17 cellular contexts compared by ENCODE assay signal in the genomic region with DNA sequence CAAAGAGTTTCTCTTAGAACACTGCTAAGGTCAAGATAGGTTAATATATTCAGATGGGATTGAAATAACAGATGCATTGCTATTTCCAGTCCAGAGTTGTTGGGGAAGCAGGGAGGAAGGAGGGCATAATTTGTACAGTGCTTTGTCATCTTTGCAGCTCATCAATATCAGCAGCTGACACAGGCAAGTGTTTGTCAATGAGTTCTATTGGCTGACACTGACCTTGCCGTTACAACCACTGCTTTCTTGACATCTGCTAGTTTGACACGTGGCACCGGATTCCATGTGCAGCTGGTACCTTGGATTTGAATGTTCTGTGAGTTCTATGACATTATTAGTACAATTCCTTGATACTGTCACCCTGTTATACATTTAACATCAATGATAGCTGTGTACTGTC. TPM values are rescaled to one million over a fixed set of nuclear protein-coding genes. Genes with fewer than 3 reads are reported as not detected.
A peak's percentile ranks its signal among the peaks of the same experiment; 100 is the strongest.
DNase-seq lines count a peak whose midpoint lies in the region; ATAC-seq lines count a peak whose summit lies in the region.
"Had no signal": no experiment of that assay in that cellular context is flagged by ENCODE, and none has a peak within 500 bp of the region (broad histone marks: within the 10 kb centered on the region; RNA-seq: fewer than 3 reads in every experiment).

No MANE protein-coding gene starts in this region.

- no peak overlapping the region for H2BK120ac ChIP-seq in neuronal stem cell (ENCODE audit: low read depth, low read length)

- no peak overlapping the region for H3K9ac ChIP-seq in neuronal stem cell (ENCODE audit: low read depth, low read length, poor library complexity)

- DNase-seq in left ventricle myocardium superior, result peak; percentile 19
- no peak for DNase-seq in Right ventricle myocardium superior
- DNase-seq in NCI-H69 (lab: John Stamatoyannopoulos, UW), result peak; percentile 81
- DNase-seq in neuronal stem cell (ENCODE audit: low spot score), result no peak
- DNase-seq in NOMO-1 (lab: John Stamatoyannopoulos, UW; ENCODE audit: unreplicated experiment in 2 of 2), result no peak
- no peak for DNase-seq in stimulated activated CD4-positive, alpha-beta T cell treated with anti-CD3 and anti-CD28 coated beads, Interleukin-4, amount 100 ng/mL, for 1 hour
- DNase-seq: AML-193; CD4-positive, alpha-beta T cell; GF-D8; GOT3; KG1; NCI-H1048; NCI-H187; NCI-H446 treated with DMSO at 0.1 percent for 48 hours; PC-3 had no signal

- no peak for ATAC-seq in left ventricle myocardium superior
- no peak for ATAC-seq in Right ventricle myocardium superior (ENCODE audit: poor library complexity)
- ATAC-seq in GM19455 (IDR thresholded peaks at IDR 0.05; ENCODE audit: unreplicated experiment), result no peak
- ATAC-seq: PC-3 had no signal

- no peak overlapping the region for H3K14ac ChIP-seq in neuronal stem cell (ENCODE audit: low read length)

- no peak overlapping the region for H3K4me3 ChIP-seq in neuronal stem cell (ENCODE audit: low read length in 2 of 2)

- H4K8ac ChIP-seq in neuronal stem cell (ENCODE audit: low read depth, low read length), result no peak overlapping the region

- H3K9me3 ChIP-seq in neuronal stem cell (replicated peaks in 1 of 2; ENCODE audit: control insufficient read depth in 2 of 2, insufficient read depth in 1 of 2, low read depth in 1 of 2, low read length in 2 of 2), result no peaks in the 10 kb centered on the region

- H2AFZ ChIP-seq in neuronal stem cell (ENCODE audit: low read length), result peak overlapping the region; percentile 34

- no peaks in the 10 kb centered on the region for H3K79me1 ChIP-seq in neuronal stem cell (ENCODE audit: low read depth, low read length)

- H3K4ac ChIP-seq in neuronal stem cell (ENCODE audit: low read length), result no peak overlapping the region

- no peak overlapping the region for H3K18ac ChIP-seq in neuronal stem cell (ENCODE audit: low read length)

- no peak overlapping the region for H2BK5ac ChIP-seq in neuronal stem cell (ENCODE audit: low read length)

- no peak overlapping the region for H3K4me2 ChIP-seq in neuronal stem cell (ENCODE audit: insufficient read depth, low read length, poor library complexity, severe bottlenecking)

- H2AK5ac ChIP-seq in neuronal stem cell (ENCODE audit: low read depth, low read length), result no peak overlapping the region

- no peak overlapping the region for H4K91ac ChIP-seq in neuronal stem cell (ENCODE audit: low read depth, low read length, poor library complexity)

- H3K27ac ChIP-seq in neuronal stem cell (replicated peaks; ENCODE audit: low read length), result no peak overlapping the region

- no peaks in the 10 kb centered on the region for H3K36me3 ChIP-seq in neuronal stem cell (replicated peaks in 1 of 2; ENCODE audit: control insufficient read depth in 2 of 2, insufficient read depth in 2 of 2, low read length in 2 of 2)

- WGBS in neuronal stem cell (ENCODE audit: extremely low coverage in 2 of 2, insufficient read length in 2 of 2, insufficient replicate concordance in 1 of 2), 2 donors, result no CpG with 5 or more reads among the region's 3 CpGs

- H3K27me3 ChIP-seq in neuronal stem cell (ENCODE audit: control insufficient read depth in 3 of 3, insufficient read depth in 3 of 3, low read depth in 1 of 3, low read length in 3 of 3), result no peaks in the 10 kb centered on the region

- H3K23ac ChIP-seq in neuronal stem cell (ENCODE audit: low read depth, low read length, poor library complexity), result no peak overlapping the region

- no peak overlapping the region for H2BK12ac ChIP-seq in neuronal stem cell (ENCODE audit: low read length)

- no peak overlapping the region for H2BK15ac ChIP-seq in neuronal stem cell (ENCODE audit: low read length)

- peaks cover 2 to 12% of the 10 kb centered on the region in 2 donors for H3K4me1 ChIP-seq in neuronal stem cell (ENCODE audit: control insufficient read depth in 2 of 2, insufficient read depth in 1 of 2, low read depth in 1 of 2, low read length in 2 of 2)

- intact Hi-C loops in left ventricle myocardium superior (cut with micrococcal nuclease), result no loop called here
- intact Hi-C loops in Right ventricle myocardium superior (cut with DNase I), result no loop called here

RNA-seq across cellular contexts. Expression of gene MLIP, which starts 27.9 kb away (rescaled TPM):
- total RNA-seq in left ventricle myocardium superior, result 436 TPM
- 403 TPM for total RNA-seq in Right ventricle myocardium superior
- 0.03 TPM for polyA plus RNA-seq in neuronal stem cell (2013, experiment 1 of 2)
- 0.07 TPM for polyA plus RNA-seq in neuronal stem cell (2013, experiment 2 of 2)
- total RNA-seq: CD4-positive, alpha-beta T cell; M059J; PC-3 had no signal

Comparison
In these comparisons a context has a peak if more than half of its experiments do, and no peak if none do; other contexts are left out.
1. DNase-seq: peak in left ventricle myocardium superior (single experiment) and NCI-H69 (single experiment); none in Right ventricle myocardium superior (single experiment), neuronal stem cell (single experiment), NOMO-1 (0 of 2) and stimulated activated CD4-positive, alpha-beta T cell treated with anti-CD3 and anti-CD28 coated beads, Interleukin-4, amount 100 ng/mL, for 1 hour (single experiment).